In genomic region chr5:91379602-91380490, GRCh38 we compare ENCODE assay signal across 8 cellular contexts. TPM values are rescaled to one million over a fixed set of nuclear protein-coding genes. Genes with fewer than 3 reads are reported as not detected.
A peak's percentile ranks its signal among the peaks of the same experiment; 100 is the strongest.
DNase-seq lines count a peak whose midpoint lies in the region; ATAC-seq and TF ChIP-seq lines count a peak whose summit lies in the region.

No MANE protein-coding gene starts in this region.

- intact Hi-C loops in testis (cut with DNase I; ENCODE audit: low total_unique reads): no loop called here

- H3K27ac Mint-ChIP-seq in activated naive CD4-positive, alpha-beta T cell treated with anti-CD3 and anti-CD28 coated beads, Interleukin-2, amount 50 U/mL, for 72 hours: peak overlapping the region; percentile 92 to 97

- H3K9me3 ChIP-seq in SK-N-MC (ENCODE audit: low read depth, low read length) (no peaks in the 10 kb centered on the region), testis (no peaks in the 10 kb centered on the region)

- H3K27me3 ChIP-seq in GM06990 (replicated peaks; ENCODE audit: control insufficient read depth, insufficient read depth, low read length) (no peaks in the 10 kb centered on the region), testis (no peaks in the 10 kb centered on the region)

- peak overlapping the region; percentile 97 for H3K4me3 ChIP-seq in GM06990 (replicated peaks; ENCODE audit: low read depth, low read length)
- H3K4me3 ChIP-seq in NB4 (ENCODE audit: low read depth, low read length): peak overlapping the region; percentile 83
- peak overlapping the region; percentile 86 for H3K4me3 ChIP-seq in SK-N-MC
- H3K4me3 ChIP-seq in testis: peak overlapping the region; percentile 75 to 90

- ATAC-seq in HG02571 (IDR thresholded peaks at IDR 0.05; ENCODE audit: unreplicated experiment) (peak; percentile 56), omental fat pad (ENCODE audit: low FRiP score) (peak; percentile 80)
- ATAC-seq in activated naive CD4-positive, alpha-beta T cell treated with anti-CD3 and anti-CD28 coated beads, Interleukin-2, amount 50 U/mL, for 72 hours: peak; percentile 71 to 75

- peaks cover 9 to 14% of the 10 kb centered on the region in 2 donors for H3K36me3 Mint-ChIP-seq in activated naive CD4-positive, alpha-beta T cell treated with anti-CD3 and anti-CD28 coated beads, Interleukin-2, amount 50 U/mL, for 72 hours

- TF ChIP-seq CTCF in GM06990 (IDR thresholded peaks at IDR 0.05; ENCODE audit: insufficient read depth, low read length, poor library complexity, severe bottlenecking) (no peak), NB4 (IDR thresholded peaks at IDR 0.05; ENCODE audit: low read depth, low read length) (no peak), omental fat pad (IDR thresholded peaks at IDR 0.05) (no peak), testis (IDR thresholded peaks at IDR 0.05) (no peak)

- DNase-seq in GM06990 (ENCODE audit: extremely low read depth, insufficient read length): peak; percentile 99
- DNase-seq in NB4 (ENCODE audit: low read depth): peak; percentile 94
- no peak for DNase-seq in SK-N-MC (ENCODE audit: low read depth, low spot score)
- peak; percentile 96 for DNase-seq in activated naive CD4-positive, alpha-beta T cell treated with anti-CD3 and anti-CD28 coated beads, Interleukin-2, amount 50 U/mL, for 72 hours (ENCODE audit: low spot score in 2 of 2)
- DNase-seq in glomerular visceral epithelial cell (ENCODE audit: extremely low spot score): peak; percentile 99
- peak; percentile 72 for DNase-seq in omental fat pad (ENCODE audit: low spot score)
- DNase-seq in testis: peak; percentile 96

- peaks cover 12% of the 10 kb centered on the region for H3K4me1 ChIP-seq in testis

- no peaks in the 10 kb centered on the region for H3K9me3 Mint-ChIP-seq in activated naive CD4-positive, alpha-beta T cell treated with anti-CD3 and anti-CD28 coated beads, Interleukin-2, amount 50 U/mL, for 72 hours

- H3K9ac ChIP-seq in SK-N-MC (ENCODE audit: insufficient read length): peak overlapping the region; percentile 92

- H3K36me3 ChIP-seq in GM06990 (ENCODE audit: control insufficient read depth, insufficient read depth, low read length) (no peaks in the 10 kb centered on the region), SK-N-MC (ENCODE audit: insufficient read depth, low read length) (peaks cover 41% of the 10 kb centered on the region), testis (ENCODE audit: low read depth, missing control alignments) (no peaks in the 10 kb centered on the region)

- no peak for TF ChIP-seq POLR2A in NB4 (IDR thresholded peaks at IDR 0.05; ENCODE audit: extremely low read depth, insufficient read length)
- TF ChIP-seq POLR2A in testis (IDR thresholded peaks at IDR 0.05): no peak

- WGBS in testis, 2 donors: 0 to 1% methylated on average over 38 to 73 of the region's 73 CpGs

- peak overlapping the region; percentile 96 for H3K27ac ChIP-seq in SK-N-MC
- peak overlapping the region; percentile 99 to 100 for H3K27ac ChIP-seq in testis

RNA-seq across cellular contexts. Expression of gene ARRDC3, which starts 3.3 kb away (rescaled TPM):
- 10 to 100 TPM; 10.4 to 49.4 TPM for total RNA-seq in activated naive CD4-positive, alpha-beta T cell treated with anti-CD3 and anti-CD28 coated beads, Interleukin-2, amount 50 U/mL, for 72 hours
- total RNA-seq in omental fat pad: 10 to 100 TPM; 36.8 to 87.0 (median 61.0) TPM
- total RNA-seq in testis: 10 to 100 TPM; 47.6 to 53.4 TPM
- 30.5 TPM for polyA plus RNA-seq in testis (ENCODE audit: insufficient read depth, low read depth, low replicate concordance)
